In the genomic region with DNA sequence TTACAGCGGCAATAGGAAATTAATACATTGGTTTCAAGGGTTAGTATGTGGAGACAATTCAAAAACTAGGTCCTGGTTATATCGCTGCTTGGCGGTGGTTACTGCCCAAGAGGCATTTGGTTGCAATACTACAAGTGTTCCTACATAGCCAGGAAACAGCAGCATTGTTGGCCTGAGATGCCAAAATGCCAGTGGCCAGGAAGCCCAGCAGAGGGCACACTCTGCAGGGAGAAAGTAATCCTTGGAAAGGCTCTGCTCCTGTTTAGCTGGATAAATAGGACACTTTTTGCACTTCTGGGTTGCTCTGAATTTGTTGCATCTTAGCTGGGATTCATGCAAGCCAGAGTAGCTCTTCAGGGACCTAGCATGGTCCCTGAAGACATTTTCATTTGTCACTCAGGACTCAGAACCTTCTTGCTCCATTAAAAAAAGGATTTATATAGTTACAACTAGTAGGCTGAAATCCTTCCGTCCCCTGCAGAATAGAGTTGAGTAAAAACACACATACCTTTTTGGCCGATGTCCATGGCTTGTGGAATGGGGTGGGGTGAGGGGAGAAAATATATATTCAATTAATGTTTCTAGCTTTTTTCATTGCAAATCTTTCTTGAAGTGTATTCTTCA, we compare ENCODE assay signal across 8 cellular contexts. TPM values are rescaled to one million over a fixed set of nuclear protein-coding genes. Genes with fewer than 3 reads are reported as not detected.
DNase-seq lines count a peak whose midpoint lies in the region; ATAC-seq, FAIRE-seq and TF ChIP-seq lines count a peak whose summit lies in the region.

No MANE protein-coding gene starts in this region.

- H3K4me3 ChIP-seq in A549 (no peak overlapping the region), GM12864 (ENCODE audit: low read depth, low read length) (no peak overlapping the region), K562 (no peak overlapping the region), upper lobe of left lung (no peak overlapping the region)

- H3K36me3 ChIP-seq in K562 (ENCODE audit: control insufficient read depth, insufficient read depth, low read length): no peaks in the 10 kb centered on the region
- no peaks in the 10 kb centered on the region for H3K36me3 ChIP-seq in upper lobe of left lung

- in situ Hi-C loops in K562 (cut with MboI): loop anchor here (5.0 kb wide), 1 partner anchor 524 kb away; no protein-coding TSS in a partner anchor

- H4K20me1 ChIP-seq in K562 (replicated peaks; ENCODE audit: control insufficient read depth, insufficient read depth, low read length): no peaks in the 10 kb centered on the region

- H3K27ac ChIP-seq in A549 (no peak overlapping the region), K562 (ENCODE audit: extremely low read depth, low read depth, low read length) (no peak overlapping the region), upper lobe of left lung (no peak overlapping the region)

- TF ChIP-seq CTCF in A549 (IDR thresholded peaks at IDR 0.05): peak; percentile 69
- TF ChIP-seq CTCF in GM12864 (IDR thresholded peaks at IDR 0.05; ENCODE audit: low read depth, low read length, missing control alignments): peak; percentile 48
- TF ChIP-seq CTCF in K562 (IDR thresholded peaks at IDR 0.05 in 2 of 3, conservative IDR thresholded peaks at IDR 0.05 in 1 of 3; ENCODE audit: insufficient read depth in 2 of 3, low read depth in 1 of 3, low read length in 3 of 3): peak; percentile 66 to 69 (median 66)
- TF ChIP-seq CTCF in upper lobe of left lung (IDR thresholded peaks at IDR 0.05): peak in 4 of 6 experiments; percentile 18 to 41 (median 30)

- TF ChIP-seq RAD21 in A549 (conservative IDR thresholded peaks at IDR 0.05 in 1 of 2, IDR thresholded peaks at IDR 0.05 in 1 of 2) (peak; percentile 65 to 71), K562 (CRISPR knock-in tag; conservative IDR thresholded peaks at IDR 0.05 in 1 of 2, IDR thresholded peaks at IDR 0.05 in 1 of 2) (peak; percentile 59 to 77)

- H2AFZ ChIP-seq in K562 (ENCODE audit: low read depth, low read length): no peak overlapping the region

- H3K4me1 ChIP-seq in A549 (no peaks in the 10 kb centered on the region), K562 (replicated peaks in 1 of 2; ENCODE audit: control insufficient read depth in 2 of 2, insufficient read depth in 2 of 2, low read length in 2 of 2) (no peaks in the 10 kb centered on the region; a peak in 1 of 5 replicates), upper lobe of left lung (no peaks in the 10 kb centered on the region)

- TF ChIP-seq EP300 in A549 (IDR thresholded peaks at IDR 0.05): no peak
- TF ChIP-seq EP300 in K562 (IDR thresholded peaks at IDR 0.05; ENCODE audit: low read length): no peak
- TF ChIP-seq EP300 in upper lobe of left lung (IDR thresholded peaks at IDR 0.05): no peak

- ATAC-seq in A549 (peak; percentile 94 to 95), K562 (peak; percentile 74), upper lobe of left lung (ENCODE audit: low FRiP score in 2 of 2) (no peak), GM19395 (IDR thresholded peaks at IDR 0.05; ENCODE audit: unreplicated experiment) (no peak), HG02852 (IDR thresholded peaks at IDR 0.05; ENCODE audit: unreplicated experiment) (no peak)

- CTCF ChIA-PET in A549 (lab: Yijun Ruan, JAX) (interaction anchor here (0.6 to 5.1 kb wide), 16 partner anchors 8 to 1282 kb away, joined by 3 to 58 read pairs (median 4); partner anchors contain the start of genes GPR119 and RBMX2), K562 (lab: Yijun Ruan, JAX; ENCODE audit: low intra/inter-chr PET ratio) (interaction anchor here (1.1 kb wide), 1 partner anchor 523 kb away, joined by 8 read pairs; no protein-coding TSS in a partner anchor)

- DNase-seq in A549 (ENCODE audit: low read depth in 1 of 2, low spot score in 1 of 2) (peak; percentile 60 to 71), GM12864 (ENCODE audit: low read depth) (no peak), NCI-H2171 treated with DMSO at 0.1 percent for 48 hours (lab: John Stamatoyannopoulos, UW) (peak; percentile 27), K562 (ENCODE audit: extremely low read depth in 1 of 4, low spot score in 3 of 4) (peak in 3 of 4 experiments; percentile 10 to 57 (median 49)), iris pigment epithelial cell (ENCODE audit: low read depth) (peak; percentile 46), upper lobe of left lung (no peak)

- POLR2A ChIA-PET in A549 (lab: Yijun Ruan, JAX): interaction anchor here (0.6 kb wide), 1 partner anchor 8 kb away, joined by 3 read pairs; the partner anchor contains the start of gene RBMX2
- POLR2A ChIA-PET in K562 (lab: Yijun Ruan, JAX): no interaction called here

- WGBS in A549 (ENCODE audit: missing lambda C conversion rate): 18% methylated on average over 5 of the region's 5 CpGs
- WGBS in K562 (ENCODE audit: insufficient coverage, low coverage, missing lambda C conversion rate): 3% methylated on average over 5 of the region's 5 CpGs
- 44 to 82% methylated on average over 2 to 5 of the region's 5 CpGs for WGBS in upper lobe of left lung, 2 donors

- H3K9me1 ChIP-seq in K562 (ENCODE audit: control insufficient read depth, insufficient read depth, low read length): no peaks in the 10 kb centered on the region

- H3K79me2 ChIP-seq in K562 (ENCODE audit: control insufficient read depth, insufficient read depth, low read length): no peaks in the 10 kb centered on the region

- H3K27me3 ChIP-seq in K562 (ENCODE audit: control insufficient read depth in 2 of 2, insufficient read depth in 2 of 2, low read length in 2 of 2): peaks cover 0 to 5% of the 10 kb centered on the region in 2 experiments; a peak in 2 of 5 replicates
- H3K27me3 ChIP-seq in upper lobe of left lung: no peaks in the 10 kb centered on the region

- no peak for FAIRE-seq in A549 (lab: Jason Lieb, UNC)
- FAIRE-seq in K562 (lab: Jason Lieb, UNC): peak; percentile 78

- no peak overlapping the region for H3K9ac ChIP-seq in K562 (ENCODE audit: insufficient read depth in 1 of 2, low read depth in 2 of 2, low read length in 2 of 2)

- TF ChIP-seq POLR2A in A549 (IDR thresholded peaks at IDR 0.05; ENCODE audit: low read length) (no peak), K562 (conservative IDR thresholded peaks at IDR 0.05) (no peak), upper lobe of left lung (IDR thresholded peaks at IDR 0.05) (no peak)

- intact Hi-C loops in K562 (cut with micrococcal nuclease): loop anchor here (1.0 to 5.0 kb wide), 3 partner anchors 61 to 524 kb away; no protein-coding TSS in a partner anchor

- H3K9me3 ChIP-seq in A549: no peaks in the 10 kb centered on the region
- no peaks in the 10 kb centered on the region for H3K9me3 ChIP-seq in K562 (replicated peaks; ENCODE audit: control insufficient read depth, insufficient read depth, low read depth, low read length)
- no peaks in the 10 kb centered on the region for H3K9me3 ChIP-seq in upper lobe of left lung

- BruUV-seq in K562 (replicated peaks; lab: Mats Ljungman, UMichigan): no TSS peak

- H3K4me2 ChIP-seq in A549 (no peak overlapping the region), K562 (ENCODE audit: insufficient read depth, low read length) (no peak overlapping the region)

RNA-seq across cellular contexts. Expression of gene GPR119, which starts 8.1 kb away (rescaled TPM):
- not detected in 2 replicates for polyA plus RNA-seq in A549 (2011; rRNA removed)
- not detected in 2 replicates for polyA plus RNA-seq in A549 (2012; cell fraction: cytosol; rRNA removed)
- polyA plus RNA-seq in A549 (2012; cell fraction: nucleus; rRNA removed): not detected in 2 replicates
- polyA plus RNA-seq in A549 (2017; fragmentation: RNase III; extraction: RNeasy Plus Mini Kit Qiagen cat#74134 plus additional on column Dnase treatment): not detected in 3 replicates
- polyA minus RNA-seq in A549 (2011; rRNA and poly(A)+ RNA removed): not detected in 2 replicates
- total RNA-seq in K562 (2011; cell fraction: chromatin; rRNA removed; ENCODE audit: low replicate concordance): not detected in 2 replicates
- total RNA-seq in K562 (2011; cell fraction: nucleolus; rRNA removed): not detected in 2 replicates
- not detected in 2 replicates for total RNA-seq in K562 (2011; cell fraction: nucleoplasm; rRNA removed)
- not detected in 2 replicates for total RNA-seq in K562 (2014; rRNA removed)
- total RNA-seq in K562 (2014; rRNA removed; fragmentation: Illumina TruSeq; extraction: Trizol): not detected in 2 replicates
- not detected in 2 replicates for total RNA-seq in K562 (2015; rRNA removed; fragmentation: Illumina TruSeq; extraction: Trizol)
- total RNA-seq in K562 (2021): not detected in 2 replicates
- polyA plus RNA-seq in K562 (2011; rRNA removed): not detected in 2 replicates
- not detected in 2 replicates for polyA plus RNA-seq in K562 (2011; cell fraction: cytosol; rRNA removed)
- not detected in 2 replicates for polyA plus RNA-seq in K562 (2011; cell fraction: nucleus; rRNA removed)
- polyA plus RNA-seq in K562 (2012): not detected in 2 replicates
- not detected in 2 replicates for polyA plus RNA-seq in K562 (2014; fragmentation: Illumina TruSeq; extraction: Trizol)
- polyA plus RNA-seq in K562 (2014; fragmentation: Nextera tagmentation; extraction: Ambion mirVana): not detected
- 0.15 TPM in 1 of 2 replicates, not detected in the other for polyA plus RNA-seq in K562 (2014; rRNA removed)
- polyA minus RNA-seq in K562 (2011; rRNA and poly(A)+ RNA removed): not detected in 2 replicates
- polyA minus RNA-seq in K562 (2011; cell fraction: cytosol; rRNA and poly(A)+ RNA removed): not detected in 2 replicates
- not detected in 2 replicates for polyA minus RNA-seq in K562 (2011; cell fraction: nucleus; rRNA and poly(A)+ RNA removed)
- not detected for total RNA-seq in upper lobe of left lung

RNA-seq across cellular contexts. Expression of gene RBMX2, which starts 8.2 kb away (rescaled TPM):
- polyA plus RNA-seq in A549 (2011; rRNA removed) (27.2 and 34.5 TPM in 2 replicates), A549 (2017; fragmentation: RNase III; extraction: RNeasy Plus Mini Kit Qiagen cat#74134 plus additional on column Dnase treatment) (31.0 to 31.5 TPM (median 31.1 TPM) in 3 replicates), K562 (2011; rRNA removed) (35.3 and 41.8 TPM in 2 replicates), K562 (2014; fragmentation: Illumina TruSeq; extraction: Trizol) (50.5 and 54.5 TPM in 2 replicates), K562 (2014; fragmentation: Nextera tagmentation; extraction: Ambion mirVana) (10 to 100 TPM; 49.1 to 54.1 TPM), K562 (2014; rRNA removed) (53.0 and 58.2 TPM in 2 replicates)
- 11.6 and 12.7 TPM in 2 replicates for polyA plus RNA-seq in A549 (2012; cell fraction: cytosol; rRNA removed)
- 4.3 and 8.1 TPM in 2 replicates for polyA plus RNA-seq in A549 (2012; cell fraction: nucleus; rRNA removed)
- 5.9 and 8.2 TPM in 2 replicates for polyA minus RNA-seq in A549 (2011; rRNA and poly(A)+ RNA removed)
- 40.9 and 69.9 TPM in 2 replicates for total RNA-seq in K562 (2011; cell fraction: chromatin; rRNA removed; ENCODE audit: low replicate concordance)
- 33.0 and 33.6 TPM in 2 replicates for total RNA-seq in K562 (2011; cell fraction: nucleolus; rRNA removed)
- 47.1 and 50.4 TPM in 2 replicates for total RNA-seq in K562 (2011; cell fraction: nucleoplasm; rRNA removed)
- total RNA-seq in K562 (2014; rRNA removed) (37.1 and 44.9 TPM in 2 replicates), K562 (2014; rRNA removed; fragmentation: Illumina TruSeq; extraction: Trizol) (62.5 and 65.4 TPM in 2 replicates), K562 (2015; rRNA removed; fragmentation: Illumina TruSeq; extraction: Trizol) (58.0 and 58.5 TPM in 2 replicates), K562 (2021) (27.2 and 29.5 TPM in 2 replicates), upper lobe of left lung (10 to 100 TPM in 5 of 6 donors, 1 to 10 TPM in 1; 6.0 to 21.0 (median 13.9) TPM)
- polyA plus RNA-seq in K562 (2011; cell fraction: cytosol; rRNA removed): 8.1 and 20.5 TPM in 2 replicates
- 25.3 and 33.0 TPM in 2 replicates for polyA plus RNA-seq in K562 (2011; cell fraction: nucleus; rRNA removed)
- 34.2 and 40.1 TPM in 2 replicates for polyA plus RNA-seq in K562 (2012)
- polyA minus RNA-seq in K562 (2011; rRNA and poly(A)+ RNA removed): 27.7 and 32.6 TPM in 2 replicates
- 7.2 and 7.3 TPM in 2 replicates for polyA minus RNA-seq in K562 (2011; cell fraction: cytosol; rRNA and poly(A)+ RNA removed)
- polyA minus RNA-seq in K562 (2011; cell fraction: nucleus; rRNA and poly(A)+ RNA removed): 21.0 and 32.8 TPM in 2 replicates

RNA-seq across cellular contexts. Expression of gene SLC25A14, which starts 53.8 kb away (rescaled TPM):
- polyA plus RNA-seq in A549 (2011; rRNA removed) (28.8 and 34.8 TPM in 2 replicates), A549 (2017; fragmentation: RNase III; extraction: RNeasy Plus Mini Kit Qiagen cat#74134 plus additional on column Dnase treatment) (21.0 to 23.0 TPM (median 22.2 TPM) in 3 replicates), K562 (2011; rRNA removed) (18.9 and 21.5 TPM in 2 replicates), K562 (2014; fragmentation: Illumina TruSeq; extraction: Trizol) (13.6 and 14.8 TPM in 2 replicates), K562 (2014; fragmentation: Nextera tagmentation; extraction: Ambion mirVana) (10 to 100 TPM; 32.1 to 33.3 TPM), K562 (2014; rRNA removed) (17.9 and 19.3 TPM in 2 replicates)
- 9.5 and 9.6 TPM in 2 replicates for polyA plus RNA-seq in A549 (2012; cell fraction: cytosol; rRNA removed)
- polyA plus RNA-seq in A549 (2012; cell fraction: nucleus; rRNA removed): 9.0 and 15.6 TPM in 2 replicates
- 8.3 and 11.9 TPM in 2 replicates for polyA minus RNA-seq in A549 (2011; rRNA and poly(A)+ RNA removed)
- 17.0 and 28.3 TPM in 2 replicates for total RNA-seq in K562 (2011; cell fraction: chromatin; rRNA removed; ENCODE audit: low replicate concordance)
- total RNA-seq in K562 (2011; cell fraction: nucleolus; rRNA removed): 9.1 and 9.5 TPM in 2 replicates
- 15.0 and 16.3 TPM in 2 replicates for total RNA-seq in K562 (2011; cell fraction: nucleoplasm; rRNA removed)
- total RNA-seq in K562 (2014; rRNA removed) (9.0 and 9.5 TPM in 2 replicates), K562 (2014; rRNA removed; fragmentation: Illumina TruSeq; extraction: Trizol) (15.8 and 16.9 TPM in 2 replicates), K562 (2015; rRNA removed; fragmentation: Illumina TruSeq; extraction: Trizol) (14.0 and 15.2 TPM in 2 replicates), K562 (2021) (13.7 and 14.7 TPM in 2 replicates), upper lobe of left lung (10 to 100 TPM in 1 of 6 donors, 1 to 10 TPM in 5; 7.6 to 16.1 (median 8.3) TPM)
- polyA plus RNA-seq in K562 (2011; cell fraction: cytosol; rRNA removed): 4.0 and 9.3 TPM in 2 replicates
- 27.9 and 40.5 TPM in 2 replicates for polyA plus RNA-seq in K562 (2011; cell fraction: nucleus; rRNA removed)
- polyA plus RNA-seq in K562 (2012): 15.0 and 17.6 TPM in 2 replicates
- polyA minus RNA-seq in K562 (2011; rRNA and poly(A)+ RNA removed): 16.8 and 17.8 TPM in 2 replicates
- polyA minus RNA-seq in K562 (2011; cell fraction: cytosol; rRNA and poly(A)+ RNA removed): 4.0 and 6.0 TPM in 2 replicates
- polyA minus RNA-seq in K562 (2011; cell fraction: nucleus; rRNA and poly(A)+ RNA removed): 12.1 and 15.6 TPM in 2 replicates

Comparison
In these comparisons a context has a peak if more than half of its experiments do, and no peak if none do; other contexts are left out.
1. ATAC-seq: peak in A549 (2 of 2) and K562 (single experiment); none in upper lobe of left lung (0 of 2), GM19395 (single experiment) and HG02852 (single experiment).
2. DNase-seq: peak in A549 (2 of 2), NCI-H2171 treated with DMSO at 0.1 percent for 48 hours (single experiment), K562 (3 of 4) and iris pigment epithelial cell (single experiment); none in GM12864 (single experiment) and upper lobe of left lung (0 of 2).
3. Of the 35 proteins assayed by ChIP-seq in both K562 and A549: peak only in K562: none; only in A549: none; in both: CTCF, RAD21 and SMC3; in neither: 32.
4. Peak in every context shown above with its lines, with median percentiles within 50 percentile points of each other: CTCF ChIP-seq.